ENCODE assay signal across 25 cellular contexts in the genomic region with DNA sequence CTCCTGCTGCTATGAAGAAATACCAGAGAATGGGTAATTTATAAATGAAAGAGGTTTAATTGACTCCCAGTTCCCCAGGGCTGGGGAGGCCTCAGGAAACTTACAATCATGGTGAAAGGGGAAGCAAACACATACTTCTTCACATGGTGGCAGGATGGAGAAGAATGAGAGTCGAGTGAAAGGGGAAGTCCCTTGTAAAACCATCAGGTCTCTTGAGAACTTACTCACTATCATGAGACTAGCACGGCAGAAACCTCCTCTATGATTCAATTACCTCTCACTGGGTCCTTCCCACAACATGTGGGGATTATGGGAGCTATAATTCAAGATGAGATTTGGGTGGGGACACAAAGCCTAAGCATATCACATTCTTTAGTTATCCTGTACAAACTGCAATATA.
DNase-seq lines count a peak whose midpoint lies in the region; ATAC-seq, FAIRE-seq and TF ChIP-seq lines count a peak whose summit lies in the region.
"Had no signal": no experiment of that assay in that cellular context is flagged by ENCODE, and none has a peak within 500 bp of the region (broad histone marks: within the 10 kb centered on the region; RNA-seq: fewer than 3 reads in every experiment).

No MANE protein-coding gene starts in this region.

- no peak overlapping the region for H3K27ac Mint-ChIP-seq in stimulated activated naive B cell treated with anti-CD40 and anti-IgM and Interleukin-4, amounts not matched to agents 10 μg/mL and 1 μg/mL and 100 μg/mL, for 72 hours
- H3K27ac Mint-ChIP-seq: CD4-positive, CD25-positive, alpha-beta regulatory T cell had no signal

- H3K36me3 Mint-ChIP-seq in stimulated activated naive B cell treated with anti-CD40 and anti-IgM and Interleukin-4, amounts not matched to agents 10 μg/mL and 1 μg/mL and 100 μg/mL, for 72 hours: no peaks in the 10 kb centered on the region

- ATAC-seq in stimulated activated naive B cell treated with anti-CD40 and anti-IgM and Interleukin-4, amounts not matched to agents 10 μg/mL and 1 μg/mL and 100 μg/mL, for 72 hours (replicated peaks): peak; percentile 77 to 82
- ATAC-seq: HepG2 had no signal

- H4K20me1 ChIP-seq in mammary epithelial cell (ENCODE audit: insufficient read depth, low read length): no peaks in the 10 kb centered on the region

- no peak overlapping the region for H3K4me3 Mint-ChIP-seq in stimulated activated naive B cell treated with anti-CD40 and anti-IgM and Interleukin-4, amounts not matched to agents 10 μg/mL and 1 μg/mL and 100 μg/mL, for 72 hours
- H3K4me3 Mint-ChIP-seq: CD4-positive, CD25-positive, alpha-beta regulatory T cell had no signal

- WGBS in mammary epithelial cell (ENCODE audit: low coverage, missing lambda C conversion rate): 22% methylated on average over 2 of the region's 2 CpGs

- FAIRE-seq in kidney (lab: Jason Lieb, UNC): no peak
- FAIRE-seq: A204.1, GM12892, GM18507, HepG2 had no signal

- H3K9me3 ChIP-seq in mammary epithelial cell (replicated peaks; ENCODE audit: insufficient read depth, low read length) (peaks cover 3% of the 10 kb centered on the region), breast epithelium (no peaks in the 10 kb centered on the region), kidney (ENCODE audit: control insufficient read depth in 1 of 2, low read length in 2 of 2) (no peaks in the 10 kb centered on the region)
- H3K9me3 ChIP-seq: BE2C, Caco-2, SJCRH30 had no signal

- H3K79me2 ChIP-seq in mammary epithelial cell (ENCODE audit: insufficient read depth, low read length): no peaks in the 10 kb centered on the region

- no peaks in the 10 kb centered on the region for H3K27me3 ChIP-seq in mammary epithelial cell (ENCODE audit: insufficient read depth, low read length)
- H3K27me3 ChIP-seq in breast epithelium: no peaks in the 10 kb centered on the region
- H3K27me3 ChIP-seq: BE2C, SJCRH30 had no signal

- no peak overlapping the region for H3K9ac ChIP-seq in mammary epithelial cell (ENCODE audit: insufficient read depth, low read length)
- H3K9ac ChIP-seq in kidney (ENCODE audit: low read length in 2 of 2): no peak overlapping the region

- H3K4me2 ChIP-seq in mammary epithelial cell (ENCODE audit: insufficient read depth, low read depth, low read length): no peak overlapping the region

- peaks cover 3 to 11% of the 10 kb centered on the region in 2 donors for H3K9me3 Mint-ChIP-seq in stimulated activated naive B cell treated with anti-CD40 and anti-IgM and Interleukin-4, amounts not matched to agents 10 μg/mL and 1 μg/mL and 100 μg/mL, for 72 hours

- DNase-seq in mammary epithelial cell: peak; percentile 43
- DNase-seq in breast epithelium (ENCODE audit: low spot score in 2 of 2): no peak
- peak; percentile 3 for DNase-seq in OCI-M1 (lab: John Stamatoyannopoulos, UW)
- DNase-seq in epithelial cell of esophagus (ENCODE audit: low read depth): peak; percentile 8
- DNase-seq in stimulated activated naive B cell treated with anti-CD40 and anti-IgM and Interleukin-4, amounts not matched to agents 10 μg/mL and 1 μg/mL and 100 μg/mL, for 72 hours: no peak
- DNase-seq in COLO829 (ENCODE audit: low spot score): no peak
- no peak for DNase-seq in kidney
- no peak for DNase-seq in activated gamma-delta T cell (lab: John Stamatoyannopoulos, UW)
- DNase-seq: BE2C; Caco-2; CD4-positive, CD25-positive, alpha-beta regulatory T cell; DMS153; EL; KG1; NCI-H1105 treated with DMSO at 0.1 percent for 48 hours; NCI-H1694; NCI-H2081 treated with DMSO at 0.1 percent for 48 hours; NCI-H446 treated with DMSO at 0.1 percent for 48 hours; NCI-H748 treated with DMSO at 0.1 percent for 48 hours; SJCRH30; SW 1271 had no signal

- CTCF ChIA-PET in mammary epithelial cell (lab: Charles Lee; ENCODE audit: low non-redundant PET): no interaction called here

- dilution Hi-C loops in mammary epithelial cell (cut with HindIII; ENCODE audit: low sequenced_read_pairs): no loop called here

- H3K27ac ChIP-seq in mammary epithelial cell (ENCODE audit: insufficient read depth, low read depth, low read length): no peak overlapping the region
- H3K27ac ChIP-seq in breast epithelium: no peak overlapping the region
- no peak overlapping the region for H3K27ac ChIP-seq in kidney (ENCODE audit: low read depth in 2 of 2, low read length in 2 of 2)
- H3K27ac ChIP-seq: SJCRH30 had no signal

- no peak for TF ChIP-seq CTCF in mammary epithelial cell (conservative IDR thresholded peaks at IDR 0.05 in 1 of 2, IDR thresholded peaks at IDR 0.05 in 1 of 2; ENCODE audit: extremely low read depth in 1 of 2, insufficient read depth in 1 of 2, low read depth in 1 of 2, low read length in 2 of 2)
- no peak for TF ChIP-seq CTCF in breast epithelium (IDR thresholded peaks at IDR 0.05)
- TF ChIP-seq CTCF in epithelial cell of esophagus (IDR thresholded peaks at IDR 0.05; ENCODE audit: insufficient read depth, low read depth, low read length, missing control alignments): no peak
- TF ChIP-seq CTCF in kidney (IDR thresholded peaks at IDR 0.05; ENCODE audit: borderline replicate concordance, extremely low read depth, insufficient read depth): no peak

- no peaks in the 10 kb centered on the region for H3K27me3 Mint-ChIP-seq in stimulated activated naive B cell treated with anti-CD40 and anti-IgM and Interleukin-4, amounts not matched to agents 10 μg/mL and 1 μg/mL and 100 μg/mL, for 72 hours
- H3K27me3 Mint-ChIP-seq: CD4-positive, CD25-positive, alpha-beta regulatory T cell had no signal

- no peak for TF ChIP-seq POLR2A in breast epithelium (IDR thresholded peaks at IDR 0.05)

- H3K4me3 ChIP-seq in mammary epithelial cell (replicated peaks in 1 of 3; ENCODE audit: insufficient read depth in 1 of 3, low read depth in 2 of 3, low read length in 3 of 3) (no peak overlapping the region), breast epithelium (no peak overlapping the region), epithelial cell of esophagus (ENCODE audit: low read length) (no peak overlapping the region), kidney (ENCODE audit: low read length in 2 of 2) (no peak overlapping the region)
- H3K4me3 ChIP-seq: SJCRH30 had no signal

- intact Hi-C loops in mammary epithelial cell (cut with micrococcal nuclease) (no loop called here), breast epithelium (cut with DNase I; ENCODE audit: low total_unique reads) (no loop called here), kidney (cut with DNase I) (no loop called here)

- BruUV-seq in mammary epithelial cell (replicated peaks; lab: Mats Ljungman, UMichigan): no TSS peak

- H3K36me3 ChIP-seq in mammary epithelial cell (ENCODE audit: insufficient read depth, low read length) (no peaks in the 10 kb centered on the region), breast epithelium (no peaks in the 10 kb centered on the region), kidney (ENCODE audit: control insufficient read depth in 1 of 2, insufficient read depth in 2 of 2, low read length in 2 of 2) (no peaks in the 10 kb centered on the region)
- H3K36me3 ChIP-seq: BE2C, SJCRH30 had no signal

- H3K4me1 Mint-ChIP-seq in stimulated activated naive B cell treated with anti-CD40 and anti-IgM and Interleukin-4, amounts not matched to agents 10 μg/mL and 1 μg/mL and 100 μg/mL, for 72 hours: no peaks in the 10 kb centered on the region
- H3K4me1 Mint-ChIP-seq: CD4-positive, CD25-positive, alpha-beta regulatory T cell had no signal

- H2AFZ ChIP-seq in mammary epithelial cell (ENCODE audit: low read depth, low read length): no peak overlapping the region

- H3K4me1 ChIP-seq in mammary epithelial cell (ENCODE audit: insufficient read depth, low read length): no peaks in the 10 kb centered on the region
- no peaks in the 10 kb centered on the region for H3K4me1 ChIP-seq in breast epithelium
- H3K4me1 ChIP-seq in kidney (ENCODE audit: control insufficient read depth in 1 of 2, insufficient read depth in 1 of 2, low read depth in 1 of 2, low read length in 2 of 2): no peaks in the 10 kb centered on the region
- H3K4me1 ChIP-seq: BE2C, Caco-2, SJCRH30 had no signal

- in situ Hi-C loops in mammary epithelial cell (cut with MboI; ENCODE audit: low sequenced_read_pairs in 2 of 2): no loop called here

Comparison
In these comparisons a context has a peak if more than half of its experiments do, and no peak if none do; other contexts are left out.
1. DNase-seq: peak in mammary epithelial cell (single experiment), OCI-M1 (single experiment) and epithelial cell of esophagus (single experiment); none in breast epithelium (0 of 2), stimulated activated naive B cell treated with anti-CD40 and anti-IgM and Interleukin-4, amounts not matched to agents 10 μg/mL and 1 μg/mL and 100 μg/mL, for 72 hours (single experiment), COLO829 (single experiment), kidney (single experiment) and activated gamma-delta T cell (single experiment).